ENCODE assay signal across 22 cellular contexts in the genomic region with DNA sequence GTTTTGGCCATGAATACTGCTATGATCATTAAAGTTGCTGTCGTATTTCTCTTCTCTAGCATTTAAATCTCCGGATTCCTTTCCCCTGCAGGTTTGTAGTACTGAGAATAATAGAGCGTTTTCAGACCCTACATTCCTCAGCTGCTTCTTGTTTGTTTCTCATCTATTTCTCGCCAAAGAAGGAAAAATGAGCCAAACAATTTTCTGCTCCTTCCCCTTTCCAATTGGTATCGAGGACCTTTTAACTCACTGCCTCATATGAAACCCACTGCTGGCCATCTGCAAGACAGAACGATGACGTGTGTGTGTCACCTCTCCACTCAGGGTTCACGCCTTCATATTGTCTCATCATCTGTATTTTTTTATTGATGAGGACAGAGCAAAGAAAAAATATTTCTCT.
"Had no signal": no experiment of that assay in that cellular context is flagged by ENCODE, and none has a peak within 500 bp of the region (broad histone marks: within the 10 kb centered on the region; RNA-seq: fewer than 3 reads in every experiment).

No MANE protein-coding gene starts in this region.

- H3K27ac Mint-ChIP-seq: activated CD8-positive, alpha-beta T cell treated with anti-CD3 and anti-CD28 coated beads, Interleukin-2, amount 10 ng/mL, durations not matched to agents 7 days and 5 days; activated naive CD4-positive, alpha-beta T cell treated with anti-CD3 and anti-CD28 coated beads, Interleukin-2, amount 50 U/mL, for 24 hours; immature natural killer cell; natural killer cell; stimulated activated naive B cell treated with anti-CD40 and anti-IgM and Interleukin-4, amounts not matched to agents 10 μg/mL and 1 μg/mL and 100 μg/mL, for 72 hours had no signal

- H3K36me3 ChIP-seq: colonic mucosa, pancreas, right atrium auricular region, transverse colon had no signal

- H3K27me3 ChIP-seq: colonic mucosa, foreskin keratinocyte, pancreas, right atrium auricular region, transverse colon had no signal

- H3K4me3 ChIP-seq: colonic mucosa, lung, pancreas, psoas muscle, right atrium auricular region, transverse colon had no signal

- H3K9me3 ChIP-seq: colonic mucosa, pancreas, psoas muscle, right atrium auricular region, transverse colon had no signal

- H3K27me3 Mint-ChIP-seq: activated naive CD4-positive, alpha-beta T cell treated with anti-CD3 and anti-CD28 coated beads, Interleukin-2, amount 50 U/mL, for 24 hours; stimulated activated naive B cell treated with anti-CD40 and anti-IgM and Interleukin-4, amounts not matched to agents 10 μg/mL and 1 μg/mL and 100 μg/mL, for 72 hours had no signal

- FAIRE-seq: pancreas, small intestine, urothelium cell line had no signal

- H3K4me3 Mint-ChIP-seq: activated CD8-positive, alpha-beta T cell treated with anti-CD3 and anti-CD28 coated beads, Interleukin-2, amount 10 ng/mL, durations not matched to agents 7 days and 5 days; activated naive CD4-positive, alpha-beta T cell treated with anti-CD3 and anti-CD28 coated beads, Interleukin-2, amount 50 U/mL, for 24 hours; immature natural killer cell; natural killer cell; stimulated activated naive B cell treated with anti-CD40 and anti-IgM and Interleukin-4, amounts not matched to agents 10 μg/mL and 1 μg/mL and 100 μg/mL, for 72 hours had no signal

- DNase-seq: activated CD4-positive, alpha-beta T cell treated with anti-CD3 and anti-CD28 coated beads for 1 hour; activated CD4-positive, alpha-beta T cell treated with anti-CD3 and anti-CD28 coated beads, Interleukin-2, amount 50 U/mL, for 1 hour; activated CD8-positive, alpha-beta T cell treated with anti-CD3 and anti-CD28 coated beads, Interleukin-2, amount 10 ng/mL, durations not matched to agents 7 days and 5 days; activated gamma-delta T cell treated with Interleukin-2 at 50 U/mL for 16 hours; activated T-cell treated with anti-CD3 and anti-CD28 coated beads, Interleukin-2, amount 50 U/mL, for 1 hour; aorta; central memory CD4-positive, alpha-beta T cell; colonic mucosa; foreskin keratinocyte; immature natural killer cell; natural killer cell; pancreas; psoas muscle; small intestine; stimulated activated naive B cell treated with anti-CD40 and anti-IgM and Interleukin-4, amounts not matched to agents 10 μg/mL and 1 μg/mL and 100 μg/mL, for 72 hours; T-helper 9 cell; transverse colon had no signal

- H3K36me3 Mint-ChIP-seq: activated naive CD4-positive, alpha-beta T cell treated with anti-CD3 and anti-CD28 coated beads, Interleukin-2, amount 50 U/mL, for 24 hours; immature natural killer cell; natural killer cell; stimulated activated naive B cell treated with anti-CD40 and anti-IgM and Interleukin-4, amounts not matched to agents 10 μg/mL and 1 μg/mL and 100 μg/mL, for 72 hours had no signal

- H3K4me1 Mint-ChIP-seq: activated naive CD4-positive, alpha-beta T cell treated with anti-CD3 and anti-CD28 coated beads, Interleukin-2, amount 50 U/mL, for 24 hours; immature natural killer cell; natural killer cell; stimulated activated naive B cell treated with anti-CD40 and anti-IgM and Interleukin-4, amounts not matched to agents 10 μg/mL and 1 μg/mL and 100 μg/mL, for 72 hours had no signal

- H3K4me1 ChIP-seq: colonic mucosa, foreskin keratinocyte, pancreas, psoas muscle, right atrium auricular region, transverse colon had no signal

- H3K27ac ChIP-seq: colonic mucosa, epithelial cell of prostate, foreskin keratinocyte, pancreas, psoas muscle, right atrium auricular region, transverse colon had no signal
